ENCODE assay signal across 18 cellular contexts in genomic region chr10:74643586-74643956, GRCh38.
DNase-seq lines count a peak whose midpoint lies in the region; TF ChIP-seq lines count a peak whose summit lies in the region.
"Had no signal": no experiment of that assay in that cellular context is flagged by ENCODE, and none has a peak within 500 bp of the region (broad histone marks: within the 10 kb centered on the region; RNA-seq: fewer than 3 reads in every experiment).

No MANE protein-coding gene starts in this region.

- H3K4me3 Mint-ChIP-seq in HFFc6, result no peak overlapping the region
- no peak overlapping the region for H3K4me3 Mint-ChIP-seq in immature natural killer cell
- H3K4me3 Mint-ChIP-seq: CD4-positive, alpha-beta T cell; T-cell had no signal

- no peaks in the 10 kb centered on the region for H3K27me3 Mint-ChIP-seq in HFFc6 (ENCODE audit: insufficient read depth)
- peaks cover 0 to 2% (median 0%) of the 10 kb centered on the region in 3 donors for H3K27me3 Mint-ChIP-seq in immature natural killer cell (ENCODE audit: low read depth in 3 of 3)
- H3K27me3 Mint-ChIP-seq: CD4-positive, alpha-beta T cell; T-cell had no signal

- peaks cover 9% of the 10 kb centered on the region for H3K9me3 Mint-ChIP-seq in HFFc6
- peaks cover 3 to 9% (median 5%) of the 10 kb centered on the region in 6 donors for H3K9me3 Mint-ChIP-seq in immature natural killer cell

- DNase-seq in HFFc6 (no peak), NCI-H69 (lab: John Stamatoyannopoulos, UW) (peak; percentile 8), fibroblast of peridontal ligament (ENCODE audit: extremely low read depth) (peak; percentile 39), HUDEP-2 (lab: John Stamatoyannopoulos, UW; ENCODE audit: unreplicated experiment in 76 of 76) (no peak), immature natural killer cell (no peak), GM19238 (ENCODE audit: insufficient read length, low spot score) (no peak), NCI-H2107 (lab: John Stamatoyannopoulos, UW) (no peak)
- DNase-seq: ACHN; CD4-positive, alpha-beta T cell; GF-D8; H7; IMR-90; NCI-H1048; NCI-H1417 treated with DMSO at 0.1 percent for 48 hours; NCI-H187; NCI-H510A; NCI-H748 treated with DMSO at 0.1 percent for 48 hours; T-cell had no signal

- no peak for TF ChIP-seq CTCF in HFFc6 (IDR thresholded peaks at IDR 0.05)

- H3K27ac Mint-ChIP-seq in HFFc6 (peak overlapping the region; percentile 7), immature natural killer cell (no peak overlapping the region)
- H3K27ac Mint-ChIP-seq: CD4-positive, alpha-beta T cell; T-cell had no signal

- H3K4me1 Mint-ChIP-seq in HFFc6 (ENCODE audit: low read depth) (peaks cover 27% of the 10 kb centered on the region), immature natural killer cell (no peaks in the 10 kb centered on the region)
- H3K4me1 Mint-ChIP-seq: T-cell had no signal

- peaks cover 12% of the 10 kb centered on the region for H3K36me3 Mint-ChIP-seq in HFFc6 (ENCODE audit: low read depth)
- H3K36me3 Mint-ChIP-seq in immature natural killer cell, result peaks cover 6 to 13% (median 9%) of the 10 kb centered on the region in 3 donors

Comparison
In these comparisons a context has a peak if more than half of its experiments do, and no peak if none do; other contexts are left out.
1. DNase-seq: peak in NCI-H69 (single experiment) and fibroblast of peridontal ligament (single experiment); none in HFFc6 (single experiment), HUDEP-2 (0 of 76), immature natural killer cell (0 of 3), GM19238 (single experiment) and NCI-H2107 (single experiment).